ENCODE assay signal across 8 cellular contexts in the genomic region with DNA sequence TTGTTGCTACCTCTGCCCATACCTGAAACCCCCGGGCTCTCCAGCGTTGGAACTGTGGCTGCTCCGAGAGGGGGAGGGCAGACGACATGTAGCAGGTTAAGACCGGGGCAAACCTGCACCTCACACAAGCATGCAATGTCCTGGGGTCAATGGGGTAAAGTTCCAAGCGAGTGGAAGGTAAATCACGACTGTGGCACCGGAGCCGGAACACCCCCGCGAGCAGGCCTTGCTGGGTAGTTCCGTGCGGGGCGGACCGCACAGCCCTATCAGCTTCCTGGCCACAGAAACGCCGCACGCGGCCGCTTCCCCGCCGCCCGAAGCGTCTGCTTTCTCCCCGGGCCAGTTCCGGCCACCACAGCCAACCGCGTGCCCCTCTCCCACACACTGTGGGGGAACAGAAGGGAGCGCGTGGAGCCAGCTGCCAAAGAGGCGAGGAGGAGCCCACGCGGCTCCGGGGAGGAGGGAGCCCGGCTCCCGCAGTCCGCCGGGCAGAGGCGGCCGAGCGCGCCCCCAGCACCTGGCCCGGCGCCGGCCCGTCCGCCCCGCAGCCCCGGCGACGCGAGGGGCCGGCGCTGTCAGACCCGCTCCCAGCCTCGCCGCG. TPM values are rescaled to one million over a fixed set of nuclear protein-coding genes. Genes with fewer than 3 reads are reported as not detected.
DNase-seq lines count a peak whose midpoint lies in the region; ATAC-seq and TF ChIP-seq lines count a peak whose summit lies in the region.

No MANE protein-coding gene starts in this region.

- H3K27ac Mint-ChIP-seq in CD14-positive monocyte, result no peak overlapping the region
- H3K27ac Mint-ChIP-seq in HFFc6, result no peak overlapping the region
- peak overlapping the region in 2 of 6 donors; percentile 4 to 26 for H3K27ac Mint-ChIP-seq in naive B cell

- no peak for DNase-seq in CD14-positive monocyte (ENCODE audit: low spot score)
- no peak for DNase-seq in HFFc6
- no peak for DNase-seq in epithelial cell of prostate (ENCODE audit: low read depth, low spot score)
- peak; percentile 33 for DNase-seq in naive B cell
- no peak for DNase-seq in NCI-H1930 (lab: John Stamatoyannopoulos, UW)
- no peak for DNase-seq in COLO829 (ENCODE audit: low spot score)

- H3K9me3 Mint-ChIP-seq in CD14-positive monocyte, result peaks cover 0 to 24% (median 12%) of the 10 kb centered on the region in 7 donors
- no peaks in the 10 kb centered on the region for H3K9me3 Mint-ChIP-seq in HFFc6
- no peaks in the 10 kb centered on the region for H3K9me3 Mint-ChIP-seq in naive B cell

- peak overlapping the region; percentile 17 for H3K27ac ChIP-seq in epithelial cell of prostate

- TF ChIP-seq CTCF in CD14-positive monocyte (IDR thresholded peaks at IDR 0.05), result no peak
- no peak for TF ChIP-seq CTCF in HFFc6 (IDR thresholded peaks at IDR 0.05)
- TF ChIP-seq CTCF in WI38 (IDR thresholded peaks at IDR 0.05; ENCODE audit: low read depth, low read length), result no peak

- intact Hi-C loops in CD14-positive monocyte (cut with micrococcal nuclease), result no loop called here

- ATAC-seq in naive B cell (ENCODE audit: low read depth in 2 of 2), result peak; percentile 50 to 61
- ATAC-seq in HG02973 (IDR thresholded peaks at IDR 0.05; ENCODE audit: unreplicated experiment), result no peak

- peak overlapping the region; percentile 43 for H3K4me3 ChIP-seq in WI38 (ENCODE audit: low read depth, low read length)

- H3K27me3 Mint-ChIP-seq in CD14-positive monocyte (ENCODE audit: low read depth in 3 of 3) (peaks cover 66 to 83% (median 74%) of the 10 kb centered on the region in 3 donors), HFFc6 (ENCODE audit: insufficient read depth) (peaks cover 49% of the 10 kb centered on the region), naive B cell (peaks cover 13 to 43% (median 34%) of the 10 kb centered on the region in 3 donors)

- H3K4me1 Mint-ChIP-seq in CD14-positive monocyte, result peaks cover 11% of the 10 kb centered on the region
- H3K4me1 Mint-ChIP-seq in HFFc6 (ENCODE audit: low read depth), result peaks cover 7% of the 10 kb centered on the region
- H3K4me1 Mint-ChIP-seq in naive B cell, result peaks cover 14 to 22% (median 18%) of the 10 kb centered on the region in 3 donors

- peak overlapping the region; percentile 56 to 84 for H3K4me3 Mint-ChIP-seq in CD14-positive monocyte
- peak overlapping the region; percentile 51 for H3K4me3 Mint-ChIP-seq in HFFc6
- H3K4me3 Mint-ChIP-seq in naive B cell, result peak overlapping the region; percentile 49 to 92 (median 86)

- H3K36me3 Mint-ChIP-seq in CD14-positive monocyte (peaks cover 5 to 7% of the 10 kb centered on the region in 2 donors), HFFc6 (ENCODE audit: low read depth) (peaks cover 5% of the 10 kb centered on the region; the same call in 1 of the 2 replicates), naive B cell (peaks cover 0 to 7% of the 10 kb centered on the region in 2 donors)

RNA-seq across cellular contexts. Expression of gene SPTBN2, which starts 1.6 kb away (rescaled TPM):
- not detected for polyA plus RNA-seq in CD14-positive monocyte
- under 1 TPM in 5 of 6 experiments, not detected in 1; 0.13 to 0.94 (median 0.33) TPM for total RNA-seq in HFFc6 (2021; fragmentation: NEBNext Ultra II Directional; extraction: Animal tissue kit (Norgen Biotek cat#: 25700))
- 1 to 10 TPM in 1 of 6 donors, under 1 TPM in 2, not detected in 3; 0.52 to 1.2 (median 0.60) TPM for polyA plus RNA-seq in naive B cell (ENCODE audit: low read depth in 6 of 6)

RNA-seq across cellular contexts. Expression of gene RBM4B, which starts 49.7 kb away (rescaled TPM):
- polyA plus RNA-seq in CD14-positive monocyte (10 to 100 TPM in 1 of 2 donors, 1 to 10 TPM in 1; 7.8 to 11.2 TPM), naive B cell (ENCODE audit: low read depth in 6 of 6) (10 to 100 TPM; 12.2 to 39.8 (median 24.7) TPM)
- total RNA-seq in HFFc6 (2021; fragmentation: NEBNext Ultra II Directional; extraction: Animal tissue kit (Norgen Biotek cat#: 25700)), result 10 to 100 TPM; 17.0 to 21.1 (median 18.2) TPM
